In the genomic region with DNA sequence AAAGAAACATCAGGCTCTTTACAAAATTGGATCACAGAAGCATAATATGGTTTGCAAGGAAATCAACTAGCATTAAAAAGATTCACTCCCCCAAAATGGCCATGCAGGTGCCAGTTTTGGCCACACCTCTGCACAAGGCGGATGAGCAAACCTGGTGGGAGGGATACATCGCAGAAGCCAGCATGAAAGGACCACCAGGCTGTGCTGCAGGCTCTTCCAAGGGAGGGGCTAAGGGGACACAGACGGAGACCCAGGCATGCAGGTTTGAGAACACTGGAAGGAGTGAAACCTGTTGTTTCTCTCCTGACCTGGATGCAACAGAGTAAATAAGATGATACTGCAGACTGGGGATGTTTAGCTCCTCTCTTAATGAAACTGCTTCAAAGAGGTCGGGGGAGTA, we compare ENCODE assay signal across 24 cellular contexts.
"Had no signal": no experiment of that assay in that cellular context is flagged by ENCODE, and none has a peak within 500 bp of the region (broad histone marks: within the 10 kb centered on the region; RNA-seq: fewer than 3 reads in every experiment).

No MANE protein-coding gene starts in this region.

- DNase-seq: cortex of kidney; effector memory CD4-positive, alpha-beta T cell; gastrocnemius medialis; heart right ventricle; immature natural killer cell; left cardiac atrium; left ventricle myocardium inferior; lower lobe of right lung; naive thymus-derived CD4-positive, alpha-beta T cell; nephron progenitor cell; psoas muscle; retina; right lobe of liver; stimulated activated CD4-positive, alpha-beta T cell treated with anti-CD3 and anti-CD28 coated beads, Interleukin-15, amount 100 ng/mL, for 24 hours; stimulated activated CD4-positive, alpha-beta T cell treated with anti-CD3 and anti-CD28 coated beads, Interleukin-1b, Interleukin-23, amount 100 ng/mL, for 48 hours; stimulated activated CD4-positive, alpha-beta T cell treated with anti-CD3 and anti-CD28 coated beads, Interleukin-4, amount 100 ng/mL, for 4 hours; stimulated activated naive B cell treated with anti-CD40 and anti-IgM and Interleukin-4, amounts not matched to agents 10 μg/mL and 1 μg/mL and 100 μg/mL, for 72 hours; stomach; substantia nigra; thyroid gland had no signal

- H3K27me3 Mint-ChIP-seq: naive thymus-derived CD4-positive, alpha-beta T cell; stimulated activated naive B cell treated with anti-CD40 and anti-IgM and Interleukin-4, amounts not matched to agents 10 μg/mL and 1 μg/mL and 100 μg/mL, for 72 hours; type B pancreatic cell had no signal

- H3K36me3 ChIP-seq: esophagus muscularis mucosa, gastrocnemius medialis, heart right ventricle, left ventricle myocardium inferior, lower lobe of right lung, right lobe of liver, stomach, thyroid gland had no signal

- H3K27me3 ChIP-seq: esophagus muscularis mucosa, gastrocnemius medialis, heart right ventricle, right lobe of liver, stomach, thyroid gland had no signal

- H3K36me3 Mint-ChIP-seq: stimulated activated naive B cell treated with anti-CD40 and anti-IgM and Interleukin-4, amounts not matched to agents 10 μg/mL and 1 μg/mL and 100 μg/mL, for 72 hours; type B pancreatic cell had no signal

- H3K9me3 ChIP-seq: gastrocnemius medialis, lower lobe of right lung, psoas muscle, right lobe of liver, thyroid gland had no signal

- H3K4me1 Mint-ChIP-seq: immature natural killer cell; memory B cell; naive thymus-derived CD4-positive, alpha-beta T cell; nephron progenitor cell; stimulated activated naive B cell treated with anti-CD40 and anti-IgM and Interleukin-4, amounts not matched to agents 10 μg/mL and 1 μg/mL and 100 μg/mL, for 72 hours had no signal

- H3K4me3 Mint-ChIP-seq: immature natural killer cell; memory B cell; naive thymus-derived CD4-positive, alpha-beta T cell; nephron progenitor cell; stimulated activated naive B cell treated with anti-CD40 and anti-IgM and Interleukin-4, amounts not matched to agents 10 μg/mL and 1 μg/mL and 100 μg/mL, for 72 hours; type B pancreatic cell had no signal

- H3K4me1 ChIP-seq: esophagus muscularis mucosa, gastrocnemius medialis, heart right ventricle, left ventricle myocardium inferior, lower lobe of right lung, psoas muscle, right lobe of liver, stomach, thyroid gland had no signal

- H3K27ac ChIP-seq: epithelial cell of prostate, esophagus muscularis mucosa, gastrocnemius medialis, heart right ventricle, left ventricle myocardium inferior, lower lobe of right lung, psoas muscle, right lobe of liver, thyroid gland had no signal

- ATAC-seq: gastrocnemius medialis; heart right ventricle; left cardiac atrium; lower lobe of right lung; naive thymus-derived CD4-positive, alpha-beta T cell; psoas muscle; right lobe of liver; stimulated activated naive B cell treated with anti-CD40 and anti-IgM and Interleukin-4, amounts not matched to agents 10 μg/mL and 1 μg/mL and 100 μg/mL, for 72 hours had no signal

- H3K4me3 ChIP-seq: esophagus muscularis mucosa, gastrocnemius medialis, heart right ventricle, left ventricle myocardium inferior, lower lobe of right lung, psoas muscle, right lobe of liver, stomach, thyroid gland had no signal

- H3K27ac Mint-ChIP-seq: immature natural killer cell; memory B cell; naive thymus-derived CD4-positive, alpha-beta T cell; nephron progenitor cell; stimulated activated naive B cell treated with anti-CD40 and anti-IgM and Interleukin-4, amounts not matched to agents 10 μg/mL and 1 μg/mL and 100 μg/mL, for 72 hours; type B pancreatic cell had no signal
